ENCODE assay signal across 1 cellular context in genomic region chr17:77727216-77727615, GRCh38.
TF ChIP-seq lines count a peak whose summit lies in the region.

No MANE protein-coding gene starts in this region.

TF ChIP-seq in WTC11, 78 proteins besides CTCF, POLR2A, EP300 and RAD21 (continued from another document):
- no peak for TF ChIP-seq ZNF425 (CRISPR knock-in tag; conservative IDR thresholded peaks at IDR 0.05)
- no peak for TF ChIP-seq MXD4 (CRISPR knock-in tag; IDR thresholded peaks at IDR 0.05; ENCODE audit: borderline replicate concordance)
- TF ChIP-seq ZBTB21 (CRISPR knock-in tag; IDR thresholded peaks at IDR 0.05; ENCODE audit: borderline replicate concordance) = no peak
- TF ChIP-seq NR2C2 (CRISPR knock-in tag; IDR thresholded peaks at IDR 0.05) = no peak
- TF ChIP-seq IRF1 (CRISPR knock-in tag; IDR thresholded peaks at IDR 0.05) = no peak
- no peak for TF ChIP-seq SMAD3 (CRISPR knock-in tag; IDR thresholded peaks at IDR 0.05; ENCODE audit: borderline replicate concordance)
- no peak for TF ChIP-seq TEAD4 (CRISPR knock-in tag; IDR thresholded peaks at IDR 0.05)
- no peak for TF ChIP-seq SP1 (CRISPR knock-in tag; conservative IDR thresholded peaks at IDR 0.05)
- no peak for TF ChIP-seq ZNF263 (CRISPR knock-in tag; IDR thresholded peaks at IDR 0.05; ENCODE audit: low read depth)
- TF ChIP-seq ATF2 (CRISPR knock-in tag; IDR thresholded peaks at IDR 0.05; ENCODE audit: borderline replicate concordance, low read depth) = no peak
- TF ChIP-seq TCF7 (CRISPR knock-in tag; IDR thresholded peaks at IDR 0.05; ENCODE audit: low read depth) = no peak
- TF ChIP-seq AFF4 (CRISPR knock-in tag; IDR thresholded peaks at IDR 0.05; ENCODE audit: borderline replicate concordance) = no peak
- TF ChIP-seq GTF2I (CRISPR knock-in tag; conservative IDR thresholded peaks at IDR 0.05) = no peak
- no peak for TF ChIP-seq USF2 (CRISPR knock-in tag; IDR thresholded peaks at IDR 0.05)
